In genomic region chr20:32019156-32019510, GRCh38 we compare ENCODE assay signal across 8 cellular contexts. TPM values are rescaled to one million over a fixed set of nuclear protein-coding genes. Genes with fewer than 3 reads are reported as not detected.
DNase-seq lines count a peak whose midpoint lies in the region; ATAC-seq and TF ChIP-seq lines count a peak whose summit lies in the region.

No MANE protein-coding gene starts in this region.

- H3K4me3 ChIP-seq in CD8-positive, alpha-beta T cell (ENCODE audit: low read depth, low read length) = no peak overlapping the region
- peak overlapping the region; percentile 31 for H3K4me3 ChIP-seq in HL-60 (replicated peaks; ENCODE audit: insufficient read depth, low read length)
- H3K4me3 ChIP-seq in osteoblast (ENCODE audit: insufficient read depth, low read length) = no peak overlapping the region
- peak overlapping the region in 1 of 4 donors; percentile 70 for H3K4me3 ChIP-seq in adrenal gland

- H3K27ac Mint-ChIP-seq in CD8-positive, alpha-beta T cell = no peak overlapping the region
- no peak overlapping the region for H3K27ac Mint-ChIP-seq in activated CD4-positive, alpha-beta T cell treated with anti-CD3 and anti-CD28 coated beads, Interleukin-2, amount 10 ng/mL, durations not matched to agents 7 days and 5 days

- no peak overlapping the region for H2AFZ ChIP-seq in osteoblast (ENCODE audit: low read length)

- H3K36me3 ChIP-seq in CD8-positive, alpha-beta T cell (ENCODE audit: insufficient read depth, low read length) = no peaks in the 10 kb centered on the region
- no peaks in the 10 kb centered on the region for H3K36me3 ChIP-seq in osteoblast (ENCODE audit: insufficient read depth, low read length)
- H3K36me3 ChIP-seq in adrenal gland (replicated peaks in 1 of 2) = no peaks in the 10 kb centered on the region

- no peaks in the 10 kb centered on the region for H3K9me3 Mint-ChIP-seq in CD8-positive, alpha-beta T cell
- no peaks in the 10 kb centered on the region for H3K9me3 Mint-ChIP-seq in activated CD4-positive, alpha-beta T cell treated with anti-CD3 and anti-CD28 coated beads, Interleukin-2, amount 10 ng/mL, durations not matched to agents 7 days and 5 days

- H3K4me1 ChIP-seq in CD8-positive, alpha-beta T cell (ENCODE audit: insufficient read depth, low read length) = peaks cover 17% of the 10 kb centered on the region
- H3K4me1 ChIP-seq in osteoblast (ENCODE audit: insufficient read depth, low read length) = no peaks in the 10 kb centered on the region
- peaks cover 0 to 7% of the 10 kb centered on the region in 2 donors for H3K4me1 ChIP-seq in adrenal gland (replicated peaks in 1 of 2)

- no peak for TF ChIP-seq CTCF in CD8-positive, alpha-beta T cell (IDR thresholded peaks at IDR 0.05)
- no peak for TF ChIP-seq CTCF in HL-60 (IDR thresholded peaks at IDR 0.05; ENCODE audit: insufficient read depth, low read length)
- TF ChIP-seq CTCF in osteoblast (IDR thresholded peaks at IDR 0.05; ENCODE audit: extremely low read depth, low read depth, low read length) = no peak
- TF ChIP-seq CTCF in adrenal gland (IDR thresholded peaks at IDR 0.05) = no peak

- no peaks in the 10 kb centered on the region for H4K20me1 ChIP-seq in osteoblast (ENCODE audit: insufficient read depth, low read length)

- POLR2A ChIA-PET in CD8-positive, alpha-beta T cell (lab: Charles Lee) = no interaction called here
- POLR2A ChIA-PET in activated CD4-positive, alpha-beta T cell treated with anti-CD3 and anti-CD28 coated beads, Interleukin-2, amount 10 ng/mL, durations not matched to agents 7 days and 5 days (lab: Charles Lee) = no interaction called here

- H3K4me2 ChIP-seq in osteoblast (ENCODE audit: insufficient read depth, low read length) = no peak overlapping the region

- DNase-seq in CD8-positive, alpha-beta T cell = no peak
- DNase-seq in HL-60 (ENCODE audit: low read depth in 1 of 2, low spot score in 1 of 2) (no peak), islet precursor cell (peak; percentile 80), osteoblast (ENCODE audit: insufficient read length, low spot score, missing footprints) (no peak), adrenal gland (no peak), AML-193 (lab: John Stamatoyannopoulos, UW) (no peak)
- DNase-seq in activated CD4-positive, alpha-beta T cell treated with anti-CD3 and anti-CD28 coated beads, Interleukin-2, amount 10 ng/mL, durations not matched to agents 7 days and 5 days = no peak

- H3K79me2 ChIP-seq in osteoblast (ENCODE audit: insufficient read depth, low read length) = no peaks in the 10 kb centered on the region

- no peaks in the 10 kb centered on the region for H3K9me3 ChIP-seq in CD8-positive, alpha-beta T cell (ENCODE audit: low read length)
- H3K9me3 ChIP-seq in osteoblast (ENCODE audit: low read depth, low read length) = no peaks in the 10 kb centered on the region
- H3K9me3 ChIP-seq in adrenal gland (replicated peaks in 1 of 3) = no peaks in the 10 kb centered on the region

- no peak for TF ChIP-seq POLR2A in adrenal gland (IDR thresholded peaks at IDR 0.05)

- H3K36me3 Mint-ChIP-seq in CD8-positive, alpha-beta T cell = no peaks in the 10 kb centered on the region
- peaks cover 4% of the 10 kb centered on the region for H3K36me3 Mint-ChIP-seq in activated CD4-positive, alpha-beta T cell treated with anti-CD3 and anti-CD28 coated beads, Interleukin-2, amount 10 ng/mL, durations not matched to agents 7 days and 5 days (ENCODE audit: low read depth)

- WGBS in adrenal gland, 4 donors = 0 to 1% (median 1%) methylated on average over 3 to 42 of the region's 42 CpGs; no CpG with 5 or more reads in 1 of the 4 donors

- peaks cover 76% of the 10 kb centered on the region for H3K27me3 Mint-ChIP-seq in CD8-positive, alpha-beta T cell (ENCODE audit: low read depth)
- peaks cover 82% of the 10 kb centered on the region for H3K27me3 Mint-ChIP-seq in activated CD4-positive, alpha-beta T cell treated with anti-CD3 and anti-CD28 coated beads, Interleukin-2, amount 10 ng/mL, durations not matched to agents 7 days and 5 days

- peaks cover 18% of the 10 kb centered on the region for H3K27me3 ChIP-seq in CD8-positive, alpha-beta T cell (ENCODE audit: insufficient read depth, low read length)
- H3K27me3 ChIP-seq in HL-60 (ENCODE audit: insufficient read depth, poor library complexity, severe bottlenecking) = peaks cover 44% of the 10 kb centered on the region
- H3K27me3 ChIP-seq in osteoblast (ENCODE audit: insufficient read depth, low read length) = peaks cover 59% of the 10 kb centered on the region
- H3K27me3 ChIP-seq in adrenal gland = peaks cover 27% of the 10 kb centered on the region

- peaks cover 21% of the 10 kb centered on the region for H3K4me1 Mint-ChIP-seq in CD8-positive, alpha-beta T cell (ENCODE audit: low read depth)
- peaks cover 23% of the 10 kb centered on the region for H3K4me1 Mint-ChIP-seq in activated CD4-positive, alpha-beta T cell treated with anti-CD3 and anti-CD28 coated beads, Interleukin-2, amount 10 ng/mL, durations not matched to agents 7 days and 5 days

- intact Hi-C loops in CD8-positive, alpha-beta T cell (cut with DNase I, micrococcal nuclease) = loop anchor here in 1 of 2 experiments (5.0 kb wide), 2 partner anchors 142 to 167 kb away; no protein-coding TSS in a partner anchor
- intact Hi-C loops in adrenal gland (cut with DNase I) = no loop called here

- peak overlapping the region; percentile 78 for H3K4me3 Mint-ChIP-seq in CD8-positive, alpha-beta T cell
- peak overlapping the region; percentile 58 for H3K4me3 Mint-ChIP-seq in activated CD4-positive, alpha-beta T cell treated with anti-CD3 and anti-CD28 coated beads, Interleukin-2, amount 10 ng/mL, durations not matched to agents 7 days and 5 days

- CTCF ChIA-PET in CD8-positive, alpha-beta T cell (lab: Charles Lee) = interaction anchor here (1.1 kb wide), 1 partner anchor 12 kb away, joined by 4 read pairs; no protein-coding TSS in a partner anchor
- CTCF ChIA-PET in activated CD4-positive, alpha-beta T cell treated with anti-CD3 and anti-CD28 coated beads, Interleukin-2, amount 10 ng/mL, durations not matched to agents 7 days and 5 days (lab: Charles Lee) = interaction anchor here (1.8 kb wide), 1 partner anchor 12 kb away, joined by 13 read pairs; no protein-coding TSS in a partner anchor

- H3K27ac ChIP-seq in CD8-positive, alpha-beta T cell (ENCODE audit: low read depth, low read length) = no peak overlapping the region
- H3K27ac ChIP-seq in HL-60 (replicated peaks) = no peak overlapping the region
- H3K27ac ChIP-seq in osteoblast (ENCODE audit: low read depth, low read length) = no peak overlapping the region
- no peak overlapping the region for H3K27ac ChIP-seq in adrenal gland

- no peak for ATAC-seq in CD8-positive, alpha-beta T cell
- no peak for ATAC-seq in HG02571 (IDR thresholded peaks at IDR 0.05; ENCODE audit: unreplicated experiment)

RNA-seq across cellular contexts. Expression of gene CCM2L, which starts 8.9 kb away (rescaled TPM):
- not detected for total RNA-seq in CD8-positive, alpha-beta T cell
- total RNA-seq in activated CD4-positive, alpha-beta T cell treated with anti-CD3 and anti-CD28 coated beads, Interleukin-2, amount 10 ng/mL, durations not matched to agents 7 days and 5 days = not detected
- total RNA-seq in osteoblast (not detected in 2 replicates), adrenal gland (1 to 10 TPM; 3.8 to 8.7 (median 6.1) TPM)
- polyA plus RNA-seq in adrenal gland = 10 to 100 TPM in 2 of 3 donors, 1 to 10 TPM in 1; 2.2 to 21.3 (median 11.4) TPM

RNA-seq across cellular contexts. Expression of gene HCK, which starts 32.9 kb away (rescaled TPM):
- under 1 TPM; 0.14 to 0.44 TPM for total RNA-seq in CD8-positive, alpha-beta T cell
- not detected for total RNA-seq in activated CD4-positive, alpha-beta T cell treated with anti-CD3 and anti-CD28 coated beads, Interleukin-2, amount 10 ng/mL, durations not matched to agents 7 days and 5 days
- 0.36 TPM in 1 of 2 replicates, not detected in the other for total RNA-seq in osteoblast
- 10 to 100 TPM in 7 of 8 donors, 1 to 10 TPM in 1; 4.3 to 49.8 (median 31.1) TPM for total RNA-seq in adrenal gland
- 10 to 100 TPM in 2 of 3 donors, 1 to 10 TPM in 1; 9.9 to 15.0 (median 10.0) TPM for polyA plus RNA-seq in adrenal gland

RNA-seq across cellular contexts. Expression of gene XKR7, which starts 51.2 kb away (rescaled TPM):
- not detected for total RNA-seq in CD8-positive, alpha-beta T cell
- total RNA-seq in activated CD4-positive, alpha-beta T cell treated with anti-CD3 and anti-CD28 coated beads, Interleukin-2, amount 10 ng/mL, durations not matched to agents 7 days and 5 days = under 1 TPM in 1 of 2 experiments, not detected in 1; 0.05 TPM
- total RNA-seq in osteoblast (under 0.01 TPM in 1 of 2 replicates, not detected in the other), adrenal gland (under 1 TPM in 4 of 8 donors, not detected in 4; 0.04 to 0.56 (median 0.22) TPM)
- polyA plus RNA-seq in adrenal gland = under 1 TPM; 0.07 to 0.49 (median 0.40) TPM
